ENCODE assay signal across 1 cellular context in the genomic region with DNA sequence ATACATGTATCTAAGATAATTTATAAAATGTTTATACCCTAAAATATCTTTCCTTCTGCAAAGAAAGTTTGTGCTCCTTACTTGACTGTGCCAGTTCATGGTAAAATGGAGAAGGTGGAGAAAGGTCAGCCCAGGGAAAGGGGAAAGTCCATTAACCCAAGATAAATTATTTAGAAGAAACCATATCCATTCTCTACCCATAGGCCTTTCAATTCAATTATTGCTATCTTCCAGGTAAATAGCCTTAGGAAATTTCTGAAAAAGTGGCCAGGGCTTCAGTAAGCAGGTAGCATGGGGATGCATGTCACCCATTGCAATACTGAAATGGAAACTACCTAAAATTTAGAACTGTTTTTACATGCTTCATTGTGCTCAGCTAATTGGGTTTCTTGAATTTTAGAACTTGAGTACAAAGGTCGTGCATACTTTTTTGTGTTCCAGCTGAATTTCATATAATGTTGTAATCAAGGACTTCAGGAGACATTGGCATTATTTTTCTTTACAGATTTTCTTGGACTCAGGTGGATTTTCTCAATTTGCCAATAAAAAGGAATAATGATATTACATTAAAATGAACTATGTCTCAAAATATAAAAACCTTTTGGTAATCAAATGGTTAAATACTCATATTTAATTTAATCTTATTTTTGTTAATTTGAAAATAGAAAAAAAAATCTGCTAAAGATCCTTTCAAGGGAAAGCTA.
TF ChIP-seq lines count a peak whose summit lies in the region.

No MANE protein-coding gene starts in this region.

TF ChIP-seq in HepG2, 621 proteins besides CTCF, POLR2A, EP300 and RAD21 (continued from another document):
- TF ChIP-seq, protein P1, sequence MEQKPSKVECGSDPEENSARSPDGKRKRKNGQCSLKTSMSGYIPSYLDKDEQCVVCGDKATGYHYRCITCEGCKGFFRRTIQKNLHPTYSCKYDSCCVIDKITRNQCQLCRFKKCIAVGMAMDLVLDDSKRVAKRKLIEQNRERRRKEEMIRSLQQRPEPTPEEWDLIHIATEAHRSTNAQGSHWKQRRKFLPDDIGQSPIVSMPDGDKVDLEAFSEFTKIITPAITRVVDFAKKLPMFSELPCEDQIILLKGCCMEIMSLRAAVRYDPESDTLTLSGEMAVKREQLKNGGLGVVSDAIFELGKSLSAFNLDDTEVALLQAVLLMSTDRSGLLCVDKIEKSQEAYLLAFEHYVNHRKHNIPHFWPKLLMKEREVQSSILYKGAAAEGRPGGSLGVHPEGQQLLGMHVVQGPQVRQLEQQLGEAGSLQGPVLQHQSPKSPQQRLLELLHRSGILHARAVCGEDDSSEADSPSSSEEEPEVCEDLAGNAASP (CRISPR knock-in tag; IDR thresholded peaks at IDR 0.05; ENCODE audit: borderline replicate concordance), result no peak
- TF ChIP-seq, protein P2, sequence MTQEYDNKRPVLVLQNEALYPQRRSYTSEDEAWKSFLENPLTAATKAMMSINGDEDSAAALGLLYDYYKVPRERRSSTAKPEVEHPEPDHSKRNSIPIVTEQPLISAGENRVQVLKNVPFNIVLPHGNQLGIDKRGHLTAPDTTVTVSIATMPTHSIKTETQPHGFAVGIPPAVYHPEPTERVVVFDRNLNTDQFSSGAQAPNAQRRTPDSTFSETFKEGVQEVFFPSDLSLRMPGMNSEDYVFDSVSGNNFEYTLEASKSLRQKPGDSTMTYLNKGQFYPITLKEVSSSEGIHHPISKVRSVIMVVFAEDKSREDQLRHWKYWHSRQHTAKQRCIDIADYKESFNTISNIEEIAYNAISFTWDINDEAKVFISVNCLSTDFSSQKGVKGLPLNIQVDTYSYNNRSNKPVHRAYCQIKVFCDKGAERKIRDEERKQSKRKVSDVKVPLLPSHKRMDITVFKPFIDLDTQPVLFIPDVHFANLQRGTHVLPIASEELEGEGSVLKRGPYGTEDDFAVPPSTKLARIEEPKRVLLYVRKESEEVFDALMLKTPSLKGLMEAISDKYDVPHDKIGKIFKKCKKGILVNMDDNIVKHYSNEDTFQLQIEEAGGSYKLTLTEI (CRISPR knock-in tag; conservative IDR thresholded peaks at IDR 0.05), result no peak
- TF ChIP-seq ZNF878 (CRISPR knock-in tag; IDR thresholded peaks at IDR 0.05), result no peak
